In genomic region chr14:51023964-51024363, GRCh38 we compare ENCODE assay signal across 17 cellular contexts.
DNase-seq lines count a peak whose midpoint lies in the region; ATAC-seq and TF ChIP-seq lines count a peak whose summit lies in the region.
"Had no signal": no experiment of that assay in that cellular context is flagged by ENCODE, and none has a peak within 500 bp of the region (broad histone marks: within the 10 kb centered on the region; RNA-seq: fewer than 3 reads in every experiment).

No MANE protein-coding gene starts in this region.

- POLR2A ChIA-PET in Caco-2 (lab: Charles Lee): no interaction called here

- H3K36me3 Mint-ChIP-seq in nephron (ENCODE audit: low read depth) (no peaks in the 10 kb centered on the region), Caco-2 (ENCODE audit: insufficient read depth, unreplicated experiment) (no peaks in the 10 kb centered on the region), progenitor cell of endocrine pancreas (ENCODE audit: insufficient read depth) (no peaks in the 10 kb centered on the region)
- H3K36me3 Mint-ChIP-seq: CD8-positive, alpha-beta T cell had no signal

- H3K9me3 ChIP-seq in Caco-2: no peaks in the 10 kb centered on the region
- H3K9me3 ChIP-seq: neutrophil, upper lobe of left lung had no signal

- DNase-seq in AG09319 (ENCODE audit: extremely low read depth, low read depth): peak; percentile 56
- DNase-seq in fibroblast of villous mesenchyme (ENCODE audit: low read depth): peak; percentile 36
- no peak for DNase-seq in Caco-2
- DNase-seq in NCI-H2029 treated with DMSO at 0.1 percent for 48 hours (lab: John Stamatoyannopoulos, UW): no peak
- no peak for DNase-seq in progenitor cell of endocrine pancreas (ENCODE audit: low spot score, unreplicated experiment)
- no peak for DNase-seq in kidney tubule cell (ENCODE audit: low spot score)
- DNase-seq: activated CD4-positive, alpha-beta T cell treated with anti-CD3 and anti-CD28 coated beads, Interleukin-2, amount 50 U/mL, for 48 hours; activated naive CD8-positive, alpha-beta T cell treated with anti-CD3 and anti-CD28 coated beads for 36 hours; activated T-cell treated with anti-CD3 and anti-CD28 coated beads, Interleukin-2, amount 50 U/mL, for 48 hours; CD8-positive, alpha-beta T cell; NCI-H2081; NCI-H526; upper lobe of left lung had no signal

- intact Hi-C loops in Caco-2 (cut with micrococcal nuclease; ENCODE audit: unreplicated experiment): no loop called here

- H3K4me1 Mint-ChIP-seq in nephron: peaks cover 54% of the 10 kb centered on the region
- no peaks in the 10 kb centered on the region for H3K4me1 Mint-ChIP-seq in Caco-2 (ENCODE audit: low read depth, unreplicated experiment)
- peaks cover 6% of the 10 kb centered on the region for H3K4me1 Mint-ChIP-seq in progenitor cell of endocrine pancreas (ENCODE audit: low read depth)
- H3K4me1 Mint-ChIP-seq: activated naive CD8-positive, alpha-beta T cell treated with anti-CD3 and anti-CD28 coated beads for 36 hours had no signal

- H3K36me3 ChIP-seq in Caco-2 (ENCODE audit: control insufficient read depth, insufficient read depth, low read length): no peaks in the 10 kb centered on the region
- H3K36me3 ChIP-seq: neutrophil, upper lobe of left lung had no signal

- peaks cover 8% of the 10 kb centered on the region for H3K27me3 Mint-ChIP-seq in nephron (ENCODE audit: low read depth)
- no peaks in the 10 kb centered on the region for H3K27me3 Mint-ChIP-seq in Caco-2 (ENCODE audit: insufficient read depth, unreplicated experiment)
- peaks cover 2% of the 10 kb centered on the region for H3K27me3 Mint-ChIP-seq in progenitor cell of endocrine pancreas
- H3K27me3 Mint-ChIP-seq: activated naive CD8-positive, alpha-beta T cell treated with anti-CD3 and anti-CD28 coated beads for 36 hours; dendritic cell treated with granulocyte-macrophage colony-stimulating factor and Interleukin-4, amounts not matched to agents 40 ng/mL and 50 ng/mL, for 4 days had no signal

- H3K4me3 Mint-ChIP-seq in nephron (no peak overlapping the region), Caco-2 (ENCODE audit: unreplicated experiment) (no peak overlapping the region), progenitor cell of endocrine pancreas (ENCODE audit: low read depth) (no peak overlapping the region)
- H3K4me3 Mint-ChIP-seq: activated naive CD8-positive, alpha-beta T cell treated with anti-CD3 and anti-CD28 coated beads for 36 hours; CD8-positive, alpha-beta T cell; dendritic cell treated with granulocyte-macrophage colony-stimulating factor and Interleukin-4, amounts not matched to agents 40 ng/mL and 50 ng/mL, for 4 days had no signal

- CTCF ChIA-PET in Caco-2 (lab: Charles Lee): no interaction called here

- no TSS peak for BruUV-seq in Caco-2 (replicated peaks; lab: Mats Ljungman, UMichigan)

- no peak overlapping the region for H3K4me3 ChIP-seq in fibroblast of villous mesenchyme (ENCODE audit: low read depth, low read length)
- H3K4me3 ChIP-seq in Caco-2 (ENCODE audit: low read depth, low read length): no peak overlapping the region
- H3K4me3 ChIP-seq: upper lobe of left lung had no signal

- H3K27ac Mint-ChIP-seq in nephron (peak overlapping the region; percentile 84 to 94 (median 89)), Caco-2 (ENCODE audit: unreplicated experiment) (no peak overlapping the region), progenitor cell of endocrine pancreas (no peak overlapping the region)
- H3K27ac Mint-ChIP-seq: activated naive CD8-positive, alpha-beta T cell treated with anti-CD3 and anti-CD28 coated beads for 36 hours; CD8-positive, alpha-beta T cell; dendritic cell treated with granulocyte-macrophage colony-stimulating factor and Interleukin-4, amounts not matched to agents 40 ng/mL and 50 ng/mL, for 4 days had no signal

- H3K27me3 ChIP-seq in Caco-2 (replicated peaks; ENCODE audit: control insufficient read depth, insufficient read depth, low read length): no peaks in the 10 kb centered on the region
- H3K27me3 ChIP-seq: neutrophil, upper lobe of left lung had no signal

- H3K4me1 ChIP-seq in Caco-2: no peaks in the 10 kb centered on the region
- H3K4me1 ChIP-seq: upper lobe of left lung had no signal

- TF ChIP-seq CTCF in AG09319 (IDR thresholded peaks at IDR 0.05; ENCODE audit: low read depth, low read length): no peak
- TF ChIP-seq CTCF in fibroblast of villous mesenchyme (IDR thresholded peaks at IDR 0.05; ENCODE audit: insufficient read depth, low read depth, low read length): no peak
- TF ChIP-seq CTCF in nephron (IDR thresholded peaks at IDR 0.05; ENCODE audit: unreplicated experiment in 3 of 3): no peak
- no peak for TF ChIP-seq CTCF in Caco-2 (IDR thresholded peaks at IDR 0.05; ENCODE audit: insufficient read depth in 1 of 2, low read depth in 1 of 2, low read length in 1 of 2, severe bottlenecking in 1 of 2, unreplicated experiment in 1 of 2)
- TF ChIP-seq CTCF in progenitor cell of endocrine pancreas (IDR thresholded peaks at IDR 0.05; ENCODE audit: unreplicated experiment): no peak

- ATAC-seq in SK-N-SH treated with all-trans-retinoic acid at 6 μM for 48 hours: peak; percentile 50
- ATAC-seq: CD8-positive, alpha-beta T cell had no signal

- H3K9me3 Mint-ChIP-seq in nephron (no peaks in the 10 kb centered on the region), Caco-2 (ENCODE audit: unreplicated experiment) (no peaks in the 10 kb centered on the region), progenitor cell of endocrine pancreas (ENCODE audit: low read depth) (no peaks in the 10 kb centered on the region)
- H3K9me3 Mint-ChIP-seq: activated naive CD8-positive, alpha-beta T cell treated with anti-CD3 and anti-CD28 coated beads for 36 hours; CD8-positive, alpha-beta T cell; dendritic cell treated with granulocyte-macrophage colony-stimulating factor and Interleukin-4, amounts not matched to agents 40 ng/mL and 50 ng/mL, for 4 days had no signal

TF ChIP-seq in SK-N-SH treated with all-trans-retinoic acid at 6 μM for 48 hours, 23 proteins besides CTCF, POLR2A, EP300 and RAD21:
- peak; percentile 66 for TF ChIP-seq ISL1 (CRISPR knock-in tag; IDR thresholded peaks at IDR 0.05)
- TF ChIP-seq ZNF70 (CRISPR knock-in tag; IDR thresholded peaks at IDR 0.05): no peak
- TF ChIP-seq, protein P1, sequence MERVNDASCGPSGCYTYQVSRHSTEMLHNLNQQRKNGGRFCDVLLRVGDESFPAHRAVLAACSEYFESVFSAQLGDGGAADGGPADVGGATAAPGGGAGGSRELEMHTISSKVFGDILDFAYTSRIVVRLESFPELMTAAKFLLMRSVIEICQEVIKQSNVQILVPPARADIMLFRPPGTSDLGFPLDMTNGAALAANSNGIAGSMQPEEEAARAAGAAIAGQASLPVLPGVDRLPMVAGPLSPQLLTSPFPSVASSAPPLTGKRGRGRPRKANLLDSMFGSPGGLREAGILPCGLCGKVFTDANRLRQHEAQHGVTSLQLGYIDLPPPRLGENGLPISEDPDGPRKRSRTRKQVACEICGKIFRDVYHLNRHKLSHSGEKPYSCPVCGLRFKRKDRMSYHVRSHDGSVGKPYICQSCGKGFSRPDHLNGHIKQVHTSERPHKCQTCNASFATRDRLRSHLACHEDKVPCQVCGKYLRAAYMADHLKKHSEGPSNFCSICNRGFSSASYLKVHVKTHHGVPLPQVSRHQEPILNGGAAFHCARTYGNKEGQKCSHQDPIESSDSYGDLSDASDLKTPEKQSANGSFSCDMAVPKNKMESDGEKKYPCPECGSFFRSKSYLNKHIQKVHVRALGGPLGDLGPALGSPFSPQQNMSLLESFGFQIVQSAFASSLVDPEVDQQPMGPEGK (CRISPR knock-in tag; IDR thresholded peaks at IDR 0.05; ENCODE audit: borderline replicate concordance): 0 out of 2 replicates have a peak, but pooled peaks have one; percentile 17
- no peak for TF ChIP-seq CSRNP3 (CRISPR knock-in tag; IDR thresholded peaks at IDR 0.05)

Comparison
In these comparisons a context has a peak if more than half of its experiments do, and no peak if none do; other contexts are left out.
1. DNase-seq: peak in AG09319 (single experiment) and fibroblast of villous mesenchyme (single experiment); none in Caco-2 (0 of 2), NCI-H2029 treated with DMSO at 0.1 percent for 48 hours (single experiment), progenitor cell of endocrine pancreas (single experiment) and kidney tubule cell (single experiment).
2. H3K27ac Mint-ChIP-seq: peak in nephron (3 of 3); none in Caco-2 (single experiment) and progenitor cell of endocrine pancreas (single experiment).